ENCODE assay signal across 1 cellular context in genomic region chr1:157775101-157775870, GRCh38.
TF ChIP-seq lines count a peak whose summit lies in the region.

No MANE protein-coding gene starts in this region.

TF ChIP-seq in SK-N-SH treated with all-trans-retinoic acid at 6 μM for 48 hours, 23 proteins besides CTCF, POLR2A, EP300 and RAD21 (continued from another document):
- TF ChIP-seq TCF4 (CRISPR knock-in tag; IDR thresholded peaks at IDR 0.05; ENCODE audit: borderline replicate concordance): no peak
- TF ChIP-seq, protein P1, sequence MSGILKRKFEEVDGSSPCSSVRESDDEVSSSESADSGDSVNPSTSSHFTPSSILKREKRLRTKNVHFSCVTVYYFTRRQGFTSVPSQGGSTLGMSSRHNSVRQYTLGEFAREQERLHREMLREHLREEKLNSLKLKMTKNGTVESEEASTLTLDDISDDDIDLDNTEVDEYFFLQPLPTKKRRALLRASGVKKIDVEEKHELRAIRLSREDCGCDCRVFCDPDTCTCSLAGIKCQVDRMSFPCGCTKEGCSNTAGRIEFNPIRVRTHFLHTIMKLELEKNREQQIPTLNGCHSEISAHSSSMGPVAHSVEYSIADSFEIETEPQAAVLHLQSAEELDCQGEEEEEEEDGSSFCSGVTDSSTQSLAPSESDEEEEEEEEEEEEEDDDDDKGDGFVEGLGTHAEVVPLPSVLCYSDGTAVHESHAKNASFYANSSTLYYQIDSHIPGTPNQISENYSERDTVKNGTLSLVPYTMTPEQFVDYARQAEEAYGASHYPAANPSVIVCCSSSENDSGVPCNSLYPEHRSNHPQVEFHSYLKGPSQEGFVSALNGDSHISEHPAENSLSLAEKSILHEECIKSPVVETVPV (CRISPR knock-in tag; IDR thresholded peaks at IDR 0.05): no peak
- no peak for TF ChIP-seq POU6F1 (CRISPR knock-in tag; IDR thresholded peaks at IDR 0.05; ENCODE audit: borderline replicate concordance, low read depth)
- TF ChIP-seq TOX (CRISPR knock-in tag; IDR thresholded peaks at IDR 0.05; ENCODE audit: borderline replicate concordance): no peak
- TF ChIP-seq ZFP3 (CRISPR knock-in tag; IDR thresholded peaks at IDR 0.05): no peak
- TF ChIP-seq OSR1 (CRISPR knock-in tag; IDR thresholded peaks at IDR 0.05): no peak
